ENCODE assay signal across 8 cellular contexts in the genomic region with DNA sequence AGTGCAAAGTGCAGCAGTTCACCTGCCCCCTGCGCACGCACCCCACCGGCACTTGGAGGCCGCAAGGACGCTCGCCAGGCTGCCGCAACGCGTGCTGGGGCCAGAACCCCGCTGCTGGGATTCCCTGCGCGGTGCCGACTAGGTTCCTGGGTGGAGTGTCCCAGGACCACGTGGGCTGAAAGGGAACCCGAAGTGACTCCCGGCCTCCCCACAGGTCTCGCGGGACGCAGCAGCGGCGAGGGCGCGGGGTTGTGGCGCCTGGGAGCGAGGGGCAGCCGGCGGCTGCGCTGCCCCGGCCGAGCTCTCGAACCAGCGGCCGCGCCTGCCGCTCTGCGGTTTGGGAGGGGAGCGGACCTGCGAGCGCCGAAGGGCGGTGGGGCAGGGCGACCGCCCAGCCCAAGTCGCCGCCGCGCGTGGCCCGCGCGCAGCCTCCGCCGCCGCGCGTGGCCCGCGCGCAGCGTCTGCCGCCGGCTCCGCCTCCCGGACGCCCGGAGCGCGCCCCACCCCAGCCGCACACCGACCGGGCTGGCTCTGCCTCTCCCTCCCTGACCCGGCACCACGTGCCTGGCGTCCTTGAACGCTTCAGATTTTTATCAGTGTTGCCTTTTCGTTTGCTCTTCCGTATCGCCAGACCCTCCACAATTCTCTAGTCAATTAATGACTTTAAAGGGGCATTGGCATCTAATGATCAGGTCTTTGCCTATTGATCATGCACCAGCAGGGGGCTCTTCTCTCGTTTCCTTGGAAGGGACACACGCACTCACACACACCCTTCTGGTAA. TPM values are rescaled to one million over a fixed set of nuclear protein-coding genes. Genes with fewer than 3 reads are reported as not detected.
DNase-seq lines count a peak whose midpoint lies in the region; ATAC-seq and TF ChIP-seq lines count a peak whose summit lies in the region.

FTCDNL1 (minus strand) TSS at position 475 of the 781 bp plus-strand sequence. CDS start 2,230 bp downstream, outside the sequence.

- DNase-seq in BJ (ENCODE audit: low read depth) (no peak), NCI-H524 (lab: John Stamatoyannopoulos, UW) (peak; percentile 74 to 82), ecto neural progenitor cell (ENCODE audit: low spot score) (peak; percentile 76), mesenchymal stem cell (peak; percentile 55)
- peak; percentile 78 for DNase-seq in activated CD4-positive, alpha-beta memory T cell treated with anti-CD3 and anti-CD28 coated beads for 36 hours
- peak; percentile 45 for DNase-seq in stimulated activated CD8-positive, alpha-beta memory T cell treated with anti-CD3 and anti-CD28 coated beads, Interleukin-15, amount 100 ng/mL, for 24 hours (ENCODE audit: low read depth)

- no peak within 1 kb of the TSS for H3K27ac ChIP-seq in mesenchymal stem cell (ENCODE audit: low read length, poor library complexity, severe bottlenecking)

- H3K18ac ChIP-seq in mesenchymal stem cell (ENCODE audit: low read depth in 1 of 2, low read length in 2 of 2) = peak within 1 kb of the TSS in 1 of 2 experiments; percentile 40

- H3K9ac ChIP-seq in mesenchymal stem cell (ENCODE audit: low read length) = peak within 1 kb of the TSS; percentile 85

- peak within 1 kb of the TSS; percentile 92 for H3K4me3 Mint-ChIP-seq in activated CD4-positive, alpha-beta memory T cell treated with anti-CD3 and anti-CD28 coated beads for 36 hours

- ATAC-seq in GM19023 (IDR thresholded peaks at IDR 0.05; ENCODE audit: unreplicated experiment) (peak; percentile 98), HG03159 (IDR thresholded peaks at IDR 0.05; ENCODE audit: unreplicated experiment) (peak; percentile 97)

- H3K23ac ChIP-seq in mesenchymal stem cell (ENCODE audit: low read length in 2 of 2) = peak within 1 kb of the TSS in 1 of 2 experiments; percentile 59

- peak within 1 kb of the TSS in 1 of 2 experiments; percentile 71 for H3K14ac ChIP-seq in mesenchymal stem cell (ENCODE audit: low read length in 2 of 2)

- H3K9me3 Mint-ChIP-seq in activated CD4-positive, alpha-beta memory T cell treated with anti-CD3 and anti-CD28 coated beads for 36 hours = no peaks in the 10 kb centered on the region

- POLR2A ChIA-PET in BJ (lab: Charles Lee) = no interaction called here
- POLR2A ChIA-PET in activated CD4-positive, alpha-beta memory T cell treated with anti-CD3 and anti-CD28 coated beads for 36 hours (lab: Charles Lee) = interaction anchor here (1.1 kb wide), 1 partner anchor 60 kb away, joined by 3 read pairs; no protein-coding TSS in a partner anchor

- H2BK120ac ChIP-seq in mesenchymal stem cell (ENCODE audit: low read depth, low read length) = no peak within 1 kb of the TSS

- peak; percentile 69 for TF ChIP-seq CTCF in BJ (IDR thresholded peaks at IDR 0.05; ENCODE audit: insufficient read depth, low read depth, low read length)

- H3K27me3 ChIP-seq in BJ (ENCODE audit: control insufficient read depth, insufficient read depth, low read length) (peaks cover 6% of the 10 kb centered on the region; the same call in 1 of the 2 replicates), mesenchymal stem cell (ENCODE audit: control insufficient read depth in 1 of 2, insufficient read depth in 1 of 2, low read length in 2 of 2) (peaks cover 0 to 34% of the 10 kb centered on the region in 2 experiments)

- H3K36me3 ChIP-seq in BJ (ENCODE audit: control insufficient read depth, insufficient read depth, low read length) (no peaks in the 10 kb centered on the region), mesenchymal stem cell (ENCODE audit: control insufficient read depth in 1 of 2, insufficient read depth in 2 of 2, low read depth in 1 of 2, low read length in 2 of 2) (peaks cover 0 to 4% of the 10 kb centered on the region in 2 experiments)

- H2BK12ac ChIP-seq in mesenchymal stem cell (ENCODE audit: low read length in 2 of 2) = no peak within 1 kb of the TSS

- H3K27ac Mint-ChIP-seq in activated CD4-positive, alpha-beta memory T cell treated with anti-CD3 and anti-CD28 coated beads for 36 hours = peak within 1 kb of the TSS; percentile 79

- no peaks in the 10 kb centered on the region for H3K9me3 ChIP-seq in mesenchymal stem cell (ENCODE audit: control insufficient read depth, low read length)

- no peaks in the 10 kb centered on the region for H3K27me3 Mint-ChIP-seq in activated CD4-positive, alpha-beta memory T cell treated with anti-CD3 and anti-CD28 coated beads for 36 hours

- H3K36me3 Mint-ChIP-seq in activated CD4-positive, alpha-beta memory T cell treated with anti-CD3 and anti-CD28 coated beads for 36 hours = no peaks in the 10 kb centered on the region

- H2AFZ ChIP-seq in mesenchymal stem cell (ENCODE audit: low read depth, low read length) = peak within 1 kb of the TSS; percentile 95

- H3K4me1 Mint-ChIP-seq in activated CD4-positive, alpha-beta memory T cell treated with anti-CD3 and anti-CD28 coated beads for 36 hours (ENCODE audit: low read depth) = peaks cover 4% of the 10 kb centered on the region

- H3K4me3 ChIP-seq in BJ (ENCODE audit: low read depth, low read length) (peak within 1 kb of the TSS; percentile 63), mesenchymal stem cell (ENCODE audit: insufficient read depth in 1 of 2, low read depth in 1 of 2, low read length in 2 of 2) (peak within 1 kb of the TSS; percentile 71 to 82)

- H2BK15ac ChIP-seq in mesenchymal stem cell (ENCODE audit: low read depth, poor library complexity, severe bottlenecking) = no peak within 1 kb of the TSS

- no peak within 1 kb of the TSS for H4K8ac ChIP-seq in mesenchymal stem cell (ENCODE audit: low read length)

- H2BK5ac ChIP-seq in mesenchymal stem cell (ENCODE audit: low read depth, low read length, poor library complexity, severe bottlenecking) = no peak within 1 kb of the TSS

- intact Hi-C loops in activated CD4-positive, alpha-beta memory T cell treated with anti-CD3 and anti-CD28 coated beads for 36 hours (cut with micrococcal nuclease) = loop anchor here (1.0 to 5.0 kb wide), 2 partner anchors 60 to 91 kb away; partner anchors contain the start of gene C2orf69

- CTCF ChIA-PET in BJ (lab: Yijun Ruan, JAX) = interaction anchor here (0.6 to 1.6 kb wide), 4 partner anchors 14 to 146 kb away, joined by 3 to 5 read pairs (median 3); no protein-coding TSS in a partner anchor
- CTCF ChIA-PET in activated CD4-positive, alpha-beta memory T cell treated with anti-CD3 and anti-CD28 coated beads for 36 hours (lab: Charles Lee) = interaction anchor here (1.2 to 1.3 kb wide), 2 partner anchors 10 to 23 kb away, joined by 3 to 6 read pairs; no protein-coding TSS in a partner anchor

- no peak within 1 kb of the TSS for H3K4ac ChIP-seq in mesenchymal stem cell (ENCODE audit: low read depth in 1 of 2, low read length in 2 of 2)

- peaks cover 6% of the 10 kb centered on the region for H3K4me1 ChIP-seq in mesenchymal stem cell (ENCODE audit: control insufficient read depth, insufficient read depth, low read depth, low read length)

- peak within 1 kb of the TSS; percentile 93 for H3K4me2 ChIP-seq in mesenchymal stem cell (ENCODE audit: low read length, poor library complexity, severe bottlenecking)

- no peak within 1 kb of the TSS for H2AK5ac ChIP-seq in mesenchymal stem cell (ENCODE audit: low read length, severe bottlenecking)

- no peaks in the 10 kb centered on the region for H3K79me1 ChIP-seq in mesenchymal stem cell (replicated peaks; ENCODE audit: low read length, poor library complexity, severe bottlenecking)

- no peak within 1 kb of the TSS for H4K91ac ChIP-seq in mesenchymal stem cell (ENCODE audit: low read length)

- under 1% methylated on average over 66 of the region's 80 CpGs for WGBS in mesenchymal stem cell

RNA-seq across cellular contexts. Expression of gene FTCDNL1, which starts in this region (rescaled TPM):
- 0.29 and 0.31 TPM in 2 replicates for polyA plus RNA-seq in BJ (2011; rRNA removed)
- not detected in 2 replicates for polyA minus RNA-seq in BJ (2011; rRNA and poly(A)+ RNA removed)
- 1 to 10 TPM; 2.9 to 3.3 TPM for total RNA-seq in activated CD4-positive, alpha-beta memory T cell treated with anti-CD3 and anti-CD28 coated beads for 36 hours
- 0.01 TPM for polyA plus RNA-seq in mesenchymal stem cell (2013, experiment 1 of 2)
- 0.04 TPM for polyA plus RNA-seq in mesenchymal stem cell (2013, experiment 2 of 2)
